1 cellular context compared by ENCODE assay signal in the genomic region with DNA sequence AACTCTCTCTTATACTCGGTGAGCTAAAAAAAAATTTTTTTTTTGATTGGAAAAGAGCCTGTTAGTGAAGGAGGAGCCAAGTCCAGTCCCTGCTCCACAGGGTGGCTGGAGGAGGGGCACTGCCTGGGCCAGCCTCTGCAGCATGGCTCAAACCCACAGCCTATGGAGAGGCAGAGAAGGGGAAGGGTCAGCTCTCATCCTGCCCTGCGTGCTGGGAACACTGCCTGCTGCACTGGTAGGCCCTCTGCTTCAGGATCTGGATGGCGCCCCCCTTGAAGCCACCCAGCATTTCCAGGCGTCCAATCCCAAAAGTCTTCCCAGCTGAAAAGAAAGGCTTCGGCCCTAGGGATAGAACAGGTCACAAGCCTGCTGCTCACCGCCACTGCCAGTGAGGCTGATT.
TF ChIP-seq lines count a peak whose summit lies in the region.

No MANE protein-coding gene starts in this region.

TF ChIP-seq in IMR-90, 13 proteins besides CTCF, POLR2A, EP300 and RAD21 (continued from another document):
- no peak for TF ChIP-seq MXI1 (IDR thresholded peaks at IDR 0.05; ENCODE audit: borderline replicate concordance, low read depth, low read length)
- no peak for TF ChIP-seq FOS (IDR thresholded peaks at IDR 0.05; ENCODE audit: low read depth, low read length)
- no peak for TF ChIP-seq MAFK (IDR thresholded peaks at IDR 0.05; ENCODE audit: low read depth, low read length)
TF ChIP-seq in IMR-90: peak in this region for 0.
